In the genomic region with DNA sequence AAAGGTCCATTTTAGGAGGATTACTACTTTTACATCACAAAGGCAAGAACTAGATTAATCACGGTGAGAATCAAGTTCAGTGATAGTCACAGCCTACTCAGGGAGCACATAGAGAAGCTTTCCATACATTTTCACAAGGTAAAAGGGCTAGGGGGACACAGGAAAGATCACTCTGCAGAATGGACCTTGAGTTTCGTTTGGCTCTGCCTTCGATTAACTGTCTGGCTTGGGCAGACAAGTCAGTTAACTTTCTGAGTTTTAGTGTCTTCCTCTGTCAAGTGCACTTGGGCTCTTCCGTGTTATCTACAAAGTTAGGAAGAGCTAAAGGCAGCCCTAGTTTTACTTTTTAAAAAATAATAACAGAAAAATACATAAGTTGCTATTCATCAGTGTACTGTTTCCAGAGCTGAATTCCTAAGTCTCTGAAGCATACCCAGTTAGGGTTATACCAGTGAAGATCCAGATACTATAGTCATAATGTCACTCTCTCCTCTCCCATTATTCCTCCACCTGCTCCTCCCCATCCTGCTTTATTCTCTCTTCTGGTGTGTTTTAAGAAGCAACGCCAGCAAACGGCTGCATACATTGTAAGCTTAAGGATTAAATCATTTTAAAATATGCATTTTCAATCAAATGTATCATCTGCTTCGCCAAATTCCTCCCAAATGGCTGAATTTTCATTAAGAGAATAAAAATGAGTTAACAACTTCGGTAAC, we compare ENCODE assay signal across 8 cellular contexts. TPM values are rescaled to one million over a fixed set of nuclear protein-coding genes. Genes with fewer than 3 reads are reported as not detected.
DNase-seq lines count a peak whose midpoint lies in the region; ATAC-seq and TF ChIP-seq lines count a peak whose summit lies in the region.

No MANE protein-coding gene starts in this region.

- peaks cover 0 to 32% of the 10 kb centered on the region in 2 donors for H3K4me1 ChIP-seq in muscle layer of duodenum (ENCODE audit: control insufficient read depth in 1 of 2, insufficient read depth in 2 of 2, low read length in 2 of 2)

- H3K27ac Mint-ChIP-seq in chondrocyte (ENCODE audit: unreplicated experiment), result peak overlapping the region; percentile 79

- no peak for ATAC-seq in HG03159 (IDR thresholded peaks at IDR 0.05; ENCODE audit: unreplicated experiment)
- no peak for ATAC-seq in GM21825 (IDR thresholded peaks at IDR 0.05; ENCODE audit: unreplicated experiment)

- no peaks in the 10 kb centered on the region for H3K27me3 Mint-ChIP-seq in chondrocyte (ENCODE audit: low read depth)

- no peaks in the 10 kb centered on the region for H3K27me3 ChIP-seq in muscle layer of duodenum (ENCODE audit: low read depth, low read length)

- TF ChIP-seq CTCF in NB4 (IDR thresholded peaks at IDR 0.05; ENCODE audit: low read depth, low read length) (no peak), chondrocyte (IDR thresholded peaks at IDR 0.05) (no peak)

- peak overlapping the region; percentile 74 for H3K27ac ChIP-seq in muscle layer of duodenum (ENCODE audit: low read length)

- peaks cover 0 to 8% of the 10 kb centered on the region in 2 donors for H3K36me3 ChIP-seq in muscle layer of duodenum (ENCODE audit: control insufficient read depth in 1 of 2, insufficient read depth in 2 of 2, low read length in 2 of 2)

- H3K4me3 ChIP-seq in GM08714 (ENCODE audit: low read length) (peak overlapping the region; percentile 91), NB4 (ENCODE audit: low read depth, low read length) (peak overlapping the region; percentile 78), muscle layer of duodenum (ENCODE audit: low read depth in 1 of 2, low read length in 2 of 2) (peak overlapping the region; percentile 86 to 91)

- H3K36me3 Mint-ChIP-seq in chondrocyte (ENCODE audit: low read depth), result no peaks in the 10 kb centered on the region

- H3K9me3 Mint-ChIP-seq in chondrocyte (ENCODE audit: low read depth), result no peaks in the 10 kb centered on the region

- H3K4me3 Mint-ChIP-seq in chondrocyte (ENCODE audit: unreplicated experiment), result peak overlapping the region; percentile 97

- DNase-seq in NB4 (ENCODE audit: low read depth), result peak; percentile 49
- no peak for DNase-seq in chondrocyte (ENCODE audit: low spot score)
- no peak for DNase-seq in KG1 (lab: John Stamatoyannopoulos, UW)
- DNase-seq in stimulated activated CD4-positive, alpha-beta T cell treated with anti-CD3 and anti-CD28 coated beads, Interleukin-4, amount 100 ng/mL, for 4 hours, result no peak

- no peak for TF ChIP-seq POLR2A in NB4 (IDR thresholded peaks at IDR 0.05; ENCODE audit: extremely low read depth, insufficient read length)

- no peaks in the 10 kb centered on the region for H3K9me3 ChIP-seq in muscle layer of duodenum (ENCODE audit: control insufficient read depth in 1 of 2, low read length in 2 of 2)

- H3K4me1 Mint-ChIP-seq in chondrocyte (ENCODE audit: low read depth), result peaks cover 60% of the 10 kb centered on the region

RNA-seq across cellular contexts. Expression of a gene that starts 1.7 kb away (rescaled TPM):
- total RNA-seq in chondrocyte, result 101 to 109 TPM (median 108 TPM) in 3 replicates

RNA-seq across cellular contexts. Expression of a gene that starts 2.5 kb away (rescaled TPM):
- 19.8 to 26.5 TPM (median 24.9 TPM) in 3 replicates for total RNA-seq in chondrocyte
